27 cellular contexts compared by ENCODE assay signal in the genomic region with DNA sequence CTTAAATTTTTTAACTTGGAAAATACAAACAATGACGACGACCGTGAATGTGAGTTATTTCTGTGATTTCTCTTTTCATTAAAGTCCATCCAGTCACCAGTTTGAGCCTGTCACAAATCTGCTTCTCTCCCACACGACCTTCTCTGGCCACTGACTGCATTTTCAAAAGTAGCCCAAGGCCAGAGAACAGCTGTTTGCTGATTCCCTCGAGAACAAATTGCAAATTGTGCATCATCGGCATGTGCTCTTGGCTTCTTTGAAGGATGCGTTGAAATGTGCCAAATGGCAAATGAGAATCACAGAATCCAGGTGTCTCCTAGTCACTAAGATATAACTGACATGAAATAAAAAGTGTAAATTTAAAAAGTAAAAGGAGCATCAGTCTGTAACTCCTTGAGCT.
"Had no signal": no experiment of that assay in that cellular context is flagged by ENCODE, and none has a peak within 500 bp of the region (broad histone marks: within the 10 kb centered on the region; RNA-seq: fewer than 3 reads in every experiment).

No MANE protein-coding gene starts in this region.

- H3K27me3 ChIP-seq: ascending aorta, dorsolateral prefrontal cortex, esophagus muscularis mucosa, foreskin keratinocyte, gastrocnemius medialis, heart right ventricle had no signal

- H3K9me3 ChIP-seq: ascending aorta, esophagus muscularis mucosa, gastrocnemius medialis, heart right ventricle had no signal

- DNase-seq: activated CD4-positive, alpha-beta memory T cell treated with anti-CD3 and anti-CD28 coated beads for 36 hours; activated CD4-positive, alpha-beta T cell treated with anti-CD3 and anti-CD28 coated beads for 36 hours; activated CD4-positive, alpha-beta T cell treated with anti-CD3 and anti-CD28 coated beads, Interleukin-2, amount 10 ng/mL, durations not matched to agents 24 days and 14 days; activated CD4-positive, CD25-positive, alpha-beta regulatory T cell; activated CD4-positive, CD25-positive, alpha-beta regulatory T cell treated with anti-CD3 and anti-CD28 coated beads, Interleukin-2, amount 50 U/mL, for 72 hours; activated CD8-positive, alpha-beta memory T cell treated with anti-CD3 and anti-CD28 coated beads, Interleukin-2, amount 10 ng/mL, durations not matched to agents 7 days and 5 days; activated CD8-positive, alpha-beta memory T cell treated with anti-CD3 and anti-CD28 coated beads, Interleukin-2, amount 50 U/mL, for 4 hours; activated CD8-positive, alpha-beta T cell treated with anti-CD3 and anti-CD28 coated beads, Interleukin-2, amount 10 ng/mL, durations not matched to agents 7 days and 5 days; activated gamma-delta T cell; activated naive CD4-positive, alpha-beta T cell; activated naive CD4-positive, alpha-beta T cell treated with anti-CD3 and anti-CD28 coated beads, Interleukin-2, amount 10 ng/mL, durations not matched to agents 7 days and 5 days; activated naive CD8-positive, alpha-beta T cell treated with anti-CD3 and anti-CD28 coated beads, Interleukin-2, amount 10 ng/mL, durations not matched to agents 7 days and 5 days; activated T-cell treated with anti-CD3 and anti-CD28 coated beads, Interleukin-2, amount 50 U/mL, for 1 hour; activated T-cell treated with anti-CD3 and anti-CD28 coated beads, Interleukin-2, amount 50 U/mL, for 72 hours; effector memory CD4-positive, alpha-beta T cell; endodermal cell; erythroblast; foreskin keratinocyte; heart right ventricle; T-helper 2 cell had no signal

- H3K4me1 ChIP-seq: foreskin keratinocyte had no signal

- ATAC-seq: activated CD4-positive, alpha-beta T cell treated with anti-CD3 and anti-CD28 coated beads for 36 hours; activated CD8-positive, alpha-beta memory T cell treated with anti-CD3 and anti-CD28 coated beads, Interleukin-2, amount 10 ng/mL, durations not matched to agents 7 days and 5 days; activated CD8-positive, alpha-beta T cell treated with anti-CD3 and anti-CD28 coated beads, Interleukin-2, amount 10 ng/mL, durations not matched to agents 7 days and 5 days; activated naive CD4-positive, alpha-beta T cell treated with anti-CD3 and anti-CD28 coated beads, Interleukin-2, amount 50 U/mL, for 72 hours; activated T-cell treated with anti-CD3 and anti-CD28 coated beads, Interleukin-2, amount 50 U/mL, for 72 hours; foreskin keratinocyte; heart right ventricle had no signal

- H3K36me3 ChIP-seq: ascending aorta, esophagus muscularis mucosa, gastrocnemius medialis, heart right ventricle had no signal

- FAIRE-seq: bronchial epithelial cell had no signal

- H3K27ac ChIP-seq: ascending aorta, coronary artery, dorsolateral prefrontal cortex, esophagus muscularis mucosa, foreskin keratinocyte had no signal

- H3K4me3 ChIP-seq: ascending aorta, coronary artery, dorsolateral prefrontal cortex, esophagus muscularis mucosa, gastrocnemius medialis, heart right ventricle had no signal
